Comparison of ENCODE assay signal across 23 cellular contexts in genomic region chr22:41948142-41948541, GRCh38. TPM values are rescaled to one million over a fixed set of nuclear protein-coding genes. Genes with fewer than 3 reads are reported as not detected.
DNase-seq lines count a peak whose midpoint lies in the region; ATAC-seq and TF ChIP-seq lines count a peak whose summit lies in the region.
"Had no signal": no experiment of that assay in that cellular context is flagged by ENCODE, and none has a peak within 500 bp of the region (broad histone marks: within the 10 kb centered on the region; RNA-seq: fewer than 3 reads in every experiment).

No MANE protein-coding gene starts in this region.

- H3K27me3 ChIP-seq in OCI-LY1 (ENCODE audit: insufficient read depth, low read length) (no peaks in the 10 kb centered on the region), ovary (no peaks in the 10 kb centered on the region)
- H3K27me3 ChIP-seq: brain microvascular endothelial cell, colonic mucosa, SJCRH30 had no signal

- no peak overlapping the region for H2AFZ ChIP-seq in OCI-LY1 (ENCODE audit: low read length)
- H2AFZ ChIP-seq: parathyroid adenoma had no signal

- H3K9ac ChIP-seq in OCI-LY1 (ENCODE audit: low read length), result peak overlapping the region; percentile 89; the same call in 1 of the 2 replicates
- H3K9ac ChIP-seq: GM23248, parathyroid adenoma had no signal

- peak overlapping the region; percentile 96 for H3K4me2 ChIP-seq in OCI-LY1 (ENCODE audit: low read length)

- no peak for TF ChIP-seq POLR2A in ovary (IDR thresholded peaks at IDR 0.05)

- H4K20me1 ChIP-seq in OCI-LY1 (ENCODE audit: insufficient read depth, low read length), result no peaks in the 10 kb centered on the region

- no peaks in the 10 kb centered on the region for H3K9me2 ChIP-seq in OCI-LY1 (ENCODE audit: low read depth, low read length)

- H3K36me3 ChIP-seq in OCI-LY1 (ENCODE audit: insufficient read depth, low read length) (peaks cover 27% of the 10 kb centered on the region), ovary (no peaks in the 10 kb centered on the region)
- H3K36me3 ChIP-seq: brain microvascular endothelial cell, colonic mucosa, heart right ventricle had no signal

- peak overlapping the region; percentile 89 for H3K27ac Mint-ChIP-seq in stimulated activated naive CD8-positive, alpha-beta T cell treated with anti-CD3 and anti-CD28 coated beads, Interleukin-15, Interleukin-2, amounts not matched to agents 100 ng/mL and 50 ng/mL, for 24 hours
- peak overlapping the region; percentile 91 for H3K27ac Mint-ChIP-seq in activated naive CD8-positive, alpha-beta T cell treated with anti-CD3 and anti-CD28 coated beads, Interleukin-2, amount 50 U/mL, for 24 hours
- no peak overlapping the region for H3K27ac Mint-ChIP-seq in type B pancreatic cell

- H3K4me1 ChIP-seq in OCI-LY1 (ENCODE audit: insufficient read depth, low read length, severe bottlenecking) (peaks cover 53% of the 10 kb centered on the region), ovary (ENCODE audit: insufficient read depth) (peaks cover 4% of the 10 kb centered on the region)
- H3K4me1 ChIP-seq: parathyroid adenoma, SJCRH30 had no signal

- 89 to 93% (median 92%) methylated on average over 2 of the region's 2 CpGs for WGBS in ovary, 3 donors

- no peaks in the 10 kb centered on the region for H3K9me3 ChIP-seq in OCI-LY1 (ENCODE audit: low read length)
- no peaks in the 10 kb centered on the region for H3K9me3 ChIP-seq in ovary
- H3K9me3 ChIP-seq: colonic mucosa, heart right ventricle, SJCRH30 had no signal

- H3K27me3 Mint-ChIP-seq in stimulated activated naive CD8-positive, alpha-beta T cell treated with anti-CD3 and anti-CD28 coated beads, Interleukin-15, Interleukin-2, amounts not matched to agents 100 ng/mL and 50 ng/mL, for 24 hours, result no peaks in the 10 kb centered on the region
- H3K27me3 Mint-ChIP-seq in activated naive CD8-positive, alpha-beta T cell treated with anti-CD3 and anti-CD28 coated beads, Interleukin-2, amount 50 U/mL, for 24 hours, result no peaks in the 10 kb centered on the region
- H3K27me3 Mint-ChIP-seq in type B pancreatic cell, result no peaks in the 10 kb centered on the region

- no peaks in the 10 kb centered on the region for H3F3A ChIP-seq in OCI-LY1 (ENCODE audit: insufficient read depth, low read length)

- H3K4me3 Mint-ChIP-seq in stimulated activated naive CD8-positive, alpha-beta T cell treated with anti-CD3 and anti-CD28 coated beads, Interleukin-15, Interleukin-2, amounts not matched to agents 100 ng/mL and 50 ng/mL, for 24 hours, result peak overlapping the region; percentile 95
- peak overlapping the region; percentile 98 for H3K4me3 Mint-ChIP-seq in activated naive CD8-positive, alpha-beta T cell treated with anti-CD3 and anti-CD28 coated beads, Interleukin-2, amount 50 U/mL, for 24 hours
- H3K4me3 Mint-ChIP-seq in type B pancreatic cell, result peak overlapping the region; percentile 68

- H3K4me3 ChIP-seq in OCI-LY1 (ENCODE audit: low read depth, low read length, poor library complexity, severe bottlenecking) (no peak overlapping the region), ovary (no peak overlapping the region)
- H3K4me3 ChIP-seq: colonic mucosa, GM23248, heart right ventricle, SJCRH30 had no signal

- intact Hi-C loops in ovary (cut with DNase I), result loop anchor here in 2 of 4 donors (10.0 kb wide), 1 partner anchor 123 kb away; no protein-coding TSS in a partner anchor

- H3K4me1 Mint-ChIP-seq in stimulated activated naive CD8-positive, alpha-beta T cell treated with anti-CD3 and anti-CD28 coated beads, Interleukin-15, Interleukin-2, amounts not matched to agents 100 ng/mL and 50 ng/mL, for 24 hours (ENCODE audit: low read depth), result peaks cover 49% of the 10 kb centered on the region
- peaks cover 55% of the 10 kb centered on the region for H3K4me1 Mint-ChIP-seq in activated naive CD8-positive, alpha-beta T cell treated with anti-CD3 and anti-CD28 coated beads, Interleukin-2, amount 50 U/mL, for 24 hours
- peaks cover 29% of the 10 kb centered on the region for H3K4me1 Mint-ChIP-seq in type B pancreatic cell (ENCODE audit: unreplicated experiment)

- ATAC-seq in stimulated activated naive CD8-positive, alpha-beta T cell treated with anti-CD3 and anti-CD28 coated beads, Interleukin-15, Interleukin-2, amounts not matched to agents 100 U/mL and 50 U/mL, for 24 hours, result no peak
- ATAC-seq in activated naive CD8-positive, alpha-beta T cell treated with anti-CD3 and anti-CD28 coated beads, Interleukin-2, amount 50 U/mL, for 24 hours, result no peak
- ATAC-seq in HG02938 (IDR thresholded peaks at IDR 0.05; ENCODE audit: unreplicated experiment), result no peak
- ATAC-seq: activated naive CD4-positive, alpha-beta T cell treated with anti-CD3 and anti-CD28 coated beads, Interleukin-2, amount 50 U/mL, for 72 hours; heart right ventricle had no signal

- peaks cover 10% of the 10 kb centered on the region for H3K79me2 ChIP-seq in OCI-LY1 (ENCODE audit: insufficient read depth, low read length)
- H3K79me2 ChIP-seq: parathyroid adenoma had no signal

- H3K9me3 Mint-ChIP-seq in stimulated activated naive CD8-positive, alpha-beta T cell treated with anti-CD3 and anti-CD28 coated beads, Interleukin-15, Interleukin-2, amounts not matched to agents 100 ng/mL and 50 ng/mL, for 24 hours, result no peaks in the 10 kb centered on the region
- H3K9me3 Mint-ChIP-seq in activated naive CD8-positive, alpha-beta T cell treated with anti-CD3 and anti-CD28 coated beads, Interleukin-2, amount 50 U/mL, for 24 hours, result no peaks in the 10 kb centered on the region
- no peaks in the 10 kb centered on the region for H3K9me3 Mint-ChIP-seq in type B pancreatic cell
- H3K9me3 Mint-ChIP-seq: activated naive CD4-positive, alpha-beta T cell treated with anti-CD3 and anti-CD28 coated beads, Interleukin-2, amount 50 U/mL, for 72 hours had no signal

- peaks cover 29% of the 10 kb centered on the region for H3K36me3 Mint-ChIP-seq in stimulated activated naive CD8-positive, alpha-beta T cell treated with anti-CD3 and anti-CD28 coated beads, Interleukin-15, Interleukin-2, amounts not matched to agents 100 ng/mL and 50 ng/mL, for 24 hours (ENCODE audit: low read depth)
- H3K36me3 Mint-ChIP-seq in activated naive CD8-positive, alpha-beta T cell treated with anti-CD3 and anti-CD28 coated beads, Interleukin-2, amount 50 U/mL, for 24 hours (ENCODE audit: low read depth), result peaks cover 28% of the 10 kb centered on the region
- H3K36me3 Mint-ChIP-seq in type B pancreatic cell, result peaks cover 3% of the 10 kb centered on the region

- no peak for DNase-seq in stimulated activated naive CD8-positive, alpha-beta T cell treated with anti-CD3 and anti-CD28 coated beads, Interleukin-15, Interleukin-2, amounts not matched to agents 100 U/mL and 50 U/mL, for 24 hours
- DNase-seq in activated naive CD8-positive, alpha-beta T cell treated with anti-CD3 and anti-CD28 coated beads, Interleukin-2, amount 50 U/mL, for 24 hours, result no peak
- DNase-seq in type B pancreatic cell (ENCODE audit: extremely low spot score, unreplicated experiment), result no peak
- no peak for DNase-seq in GM03348 (ENCODE audit: low spot score)
- no peak for DNase-seq in ovary
- DNase-seq: activated CD4-positive, CD25-positive, alpha-beta regulatory T cell; activated CD8-positive, alpha-beta memory T cell treated with anti-CD3 and anti-CD28 coated beads, Interleukin-2, amount 50 U/mL, for 48 hours; brain microvascular endothelial cell; colonic mucosa; GM23248; heart right ventricle; NCI-H1417; SJCRH30; stimulated activated naive CD4-positive, alpha-beta T cell treated with Interleukin-2 at 50 U/mL for 16 hours; T1000; trophoblast cell had no signal

- TF ChIP-seq CTCF in OCI-LY1 (IDR thresholded peaks at IDR 0.05; ENCODE audit: low read length) (no peak), type B pancreatic cell (conservative IDR thresholded peaks at IDR 0.05) (no peak), ovary (IDR thresholded peaks at IDR 0.05) (no peak)

- no peak for TF ChIP-seq EP300 in ovary (IDR thresholded peaks at IDR 0.05)

- H3K27ac ChIP-seq in OCI-LY1 (ENCODE audit: low read depth, low read length, poor library complexity, severe bottlenecking) (peak overlapping the region; percentile 91), ovary (no peak overlapping the region)
- H3K27ac ChIP-seq: brain microvascular endothelial cell, colonic mucosa, GM23248, heart right ventricle, parathyroid adenoma, SJCRH30 had no signal

RNA-seq across cellular contexts. Expression of gene CENPM, which starts 1.2 kb away (rescaled TPM):
- total RNA-seq in type B pancreatic cell (ENCODE audit: low replicate concordance) (12.2 and 29.4 TPM in 2 replicates), ovary (1 to 10 TPM in 4 of 7 donors, under 1 TPM in 1, not detected in 2; 0.25 to 8.0 (median 1.8) TPM)
- 1 to 10 TPM in 1 of 2 donors, not detected in 1; 1.0 TPM for polyA plus RNA-seq in ovary

RNA-seq across cellular contexts. Expression of gene SEPTIN3, which starts 21.1 kb away (rescaled TPM):
- total RNA-seq in type B pancreatic cell (ENCODE audit: low replicate concordance) (3.7 and 16.3 TPM in 2 replicates), ovary (1 to 10 TPM in 1 of 7 donors, under 1 TPM in 5, not detected in 1; 0.11 to 1.4 (median 0.23) TPM)
- polyA plus RNA-seq in ovary, result under 1 TPM; 0.12 to 0.78 TPM
- total RNA-seq: GM23248, HT-29 had no signal

RNA-seq across cellular contexts. Expression of gene TNFRSF13C, which starts 21.5 kb away (rescaled TPM):
- total RNA-seq in type B pancreatic cell (ENCODE audit: low replicate concordance), result 0.79 and 3.4 TPM in 2 replicates
- total RNA-seq in ovary, result under 1 TPM; 0.08 to 0.36 (median 0.22) TPM
- polyA plus RNA-seq in ovary, result under 1 TPM; 0.05 TPM
- total RNA-seq: lung microvascular endothelial cell had no signal

RNA-seq across cellular contexts. Expression of gene SHISA8, which starts 33.3 kb away (rescaled TPM):
- total RNA-seq in type B pancreatic cell (ENCODE audit: low replicate concordance) (0.22 and 0.45 TPM in 2 replicates), ovary (under 1 TPM in 1 of 7 donors, not detected in 6; 0.46 TPM)
- polyA plus RNA-seq in ovary, result not detected
- total RNA-seq: colonic mucosa, GM23248, HT-29, lung microvascular endothelial cell, SJCRH30 had no signal
- polyA plus RNA-seq: GM23248 had no signal
